10 cellular contexts compared by ENCODE assay signal in genomic region chr18:79986726-79987125, GRCh38. TPM values are rescaled to one million over a fixed set of nuclear protein-coding genes. Genes with fewer than 3 reads are reported as not detected.
DNase-seq lines count a peak whose midpoint lies in the region; ATAC-seq and TF ChIP-seq lines count a peak whose summit lies in the region.
"Had no signal": no experiment of that assay in that cellular context is flagged by ENCODE, and none has a peak within 500 bp of the region (broad histone marks: within the 10 kb centered on the region; RNA-seq: fewer than 3 reads in every experiment).

No MANE protein-coding gene starts in this region.

- TF ChIP-seq RAD21 in SK-N-SH (IDR thresholded peaks at IDR 0.05; ENCODE audit: low read length), result no peak

- H3K4me3 ChIP-seq in SK-N-SH (ENCODE audit: low read depth in 2 of 2, low read length in 1 of 2) (peak overlapping the region; percentile 74 to 97), SU-DHL-6 (ENCODE audit: insufficient read depth, low read length, poor library complexity, severe bottlenecking) (peak overlapping the region; percentile 91), fibroblast of the aortic adventitia (ENCODE audit: low read depth, low read length) (peak overlapping the region; percentile 98), smooth muscle cell (peak overlapping the region; percentile 89)

- WGBS in SK-N-SH (ENCODE audit: low lambda C conversion rate), result 13% methylated on average over 6 of the region's 7 CpGs
- WGBS in smooth muscle cell (ENCODE audit: low lambda C conversion rate), result 62% methylated on average over 7 of the region's 7 CpGs

- H3K79me2 ChIP-seq in SK-N-SH (ENCODE audit: insufficient read depth) (peaks cover 65% of the 10 kb centered on the region), SU-DHL-6 (ENCODE audit: insufficient read depth, low read length) (peaks cover 65% of the 10 kb centered on the region), smooth muscle cell (ENCODE audit: low read depth) (peaks cover 65% of the 10 kb centered on the region)

- H3K9ac ChIP-seq in SK-N-SH (peak overlapping the region; percentile 90), SU-DHL-6 (ENCODE audit: low read length) (peak overlapping the region; percentile 93), smooth muscle cell (ENCODE audit: low read depth) (peak overlapping the region; percentile 81)

- H2AFZ ChIP-seq in SK-N-SH (ENCODE audit: low read depth), result no peak overlapping the region
- no peak overlapping the region for H2AFZ ChIP-seq in SU-DHL-6 (ENCODE audit: low read depth, low read length, severe bottlenecking)
- H2AFZ ChIP-seq in smooth muscle cell (ENCODE audit: low read depth), result no peak overlapping the region

- H3K27ac ChIP-seq in SK-N-SH (ENCODE audit: low read depth in 2 of 2, low read length in 1 of 2) (no peak overlapping the region), SU-DHL-6 (ENCODE audit: low read depth, low read length) (no peak overlapping the region), smooth muscle cell (ENCODE audit: low read depth) (no peak overlapping the region)

- no peaks in the 10 kb centered on the region for H3K9me3 ChIP-seq in SK-N-SH
- H3K9me3 ChIP-seq in SU-DHL-6 (ENCODE audit: insufficient read depth, low read length), result no peaks in the 10 kb centered on the region
- no peaks in the 10 kb centered on the region for H3K9me3 ChIP-seq in smooth muscle cell (replicated peaks; ENCODE audit: low read depth)

- H3K36me3 ChIP-seq in SK-N-SH (replicated peaks in 1 of 2; ENCODE audit: control insufficient read depth in 1 of 2, insufficient read depth in 2 of 2, low read length in 1 of 2) (peaks cover 2 to 21% of the 10 kb centered on the region in 2 experiments), SU-DHL-6 (ENCODE audit: low read length) (peaks cover 3% of the 10 kb centered on the region), smooth muscle cell (ENCODE audit: low read depth) (no peaks in the 10 kb centered on the region)

- no peak for TF ChIP-seq EP300 in SK-N-SH (IDR thresholded peaks at IDR 0.05; ENCODE audit: borderline replicate concordance in 1 of 2, low read depth in 1 of 2, low read length in 1 of 2)

- H3K4me2 ChIP-seq in SK-N-SH (peak overlapping the region; percentile 97), SU-DHL-6 (ENCODE audit: low read depth, low read length, poor library complexity, severe bottlenecking) (peak overlapping the region; percentile 81), smooth muscle cell (peak overlapping the region; percentile 96)

- H4K20me1 ChIP-seq in SK-N-SH (ENCODE audit: insufficient read depth), result peaks cover 58% of the 10 kb centered on the region
- H4K20me1 ChIP-seq in SU-DHL-6 (ENCODE audit: low read depth, low read length), result peaks cover 38% of the 10 kb centered on the region
- H4K20me1 ChIP-seq in smooth muscle cell (ENCODE audit: low read depth), result peaks cover 60% of the 10 kb centered on the region

- H3F3A ChIP-seq in SK-N-SH (replicated peaks; ENCODE audit: insufficient read depth), result peaks cover 14% of the 10 kb centered on the region
- H3F3A ChIP-seq in SU-DHL-6 (ENCODE audit: insufficient read depth), result no peaks in the 10 kb centered on the region
- peaks cover 5% of the 10 kb centered on the region for H3F3A ChIP-seq in smooth muscle cell (ENCODE audit: low read depth)

- H3K27me3 ChIP-seq in SK-N-SH (ENCODE audit: insufficient read depth) (no peaks in the 10 kb centered on the region), SU-DHL-6 (ENCODE audit: low read length) (no peaks in the 10 kb centered on the region), smooth muscle cell (ENCODE audit: low read depth) (no peaks in the 10 kb centered on the region)

- POLR2A ChIA-PET in SK-N-SH (lab: Yijun Ruan, JAX), result no interaction called here

- H3K4me1 ChIP-seq in SK-N-SH (ENCODE audit: control insufficient read depth in 1 of 2, insufficient read depth in 2 of 2, low read depth in 1 of 2, low read length in 1 of 2) (peaks cover 4 to 13% of the 10 kb centered on the region in 2 experiments; a peak in 2 of 4 replicates), smooth muscle cell (ENCODE audit: low read depth) (peaks cover 10% of the 10 kb centered on the region)

- H3K9me2 ChIP-seq in SK-N-SH, result no peaks in the 10 kb centered on the region
- H3K9me2 ChIP-seq in SU-DHL-6 (replicated peaks; ENCODE audit: insufficient read depth, low read length), result no peaks in the 10 kb centered on the region

- CTCF ChIA-PET in SK-N-SH (lab: Yijun Ruan, JAX), result interaction anchor here (0.9 kb wide), 1 partner anchor 57 kb away, joined by 3 read pairs; no protein-coding TSS in a partner anchor

- ATAC-seq in SK-N-SH treated with all-trans-retinoic acid at 6 μM for 48 hours (no peak), GM19463 (IDR thresholded peaks at IDR 0.05; ENCODE audit: unreplicated experiment) (no peak)

- TF ChIP-seq CTCF in SK-N-SH (IDR thresholded peaks at IDR 0.05) (no peak), SU-DHL-6 (IDR thresholded peaks at IDR 0.05; ENCODE audit: insufficient read depth, low read length, poor library complexity, severe bottlenecking) (no peak), fibroblast of the aortic adventitia (IDR thresholded peaks at IDR 0.05; ENCODE audit: insufficient read depth, low read length) (no peak), smooth muscle cell (IDR thresholded peaks at IDR 0.05; ENCODE audit: borderline replicate concordance, insufficient read depth, poor library complexity, severe bottlenecking) (no peak)

- peak; percentile 37 for DNase-seq in SK-N-SH
- no peak for DNase-seq in fibroblast of the aortic adventitia (ENCODE audit: low read depth)
- DNase-seq in smooth muscle cell (lab: John Stamatoyannopoulos, UW; ENCODE audit: unreplicated experiment), result no peak
- no peak for DNase-seq in activated effector memory CD4-positive, alpha-beta T cell treated with Interleukin-2 at 50 U/mL for 16 hours
- DNase-seq in NCI-H1048 (lab: John Stamatoyannopoulos, UW), result no peak
- DNase-seq: AML-193, islet precursor cell had no signal

TF ChIP-seq in SK-N-SH, 30 proteins besides CTCF, POLR2A, EP300 and RAD21 (continues in another document):
- TF ChIP-seq RFX5 (IDR thresholded peaks at IDR 0.05; ENCODE audit: low read length) (no peak), FOSL2 (IDR thresholded peaks at IDR 0.05; ENCODE audit: borderline replicate concordance, low read depth) (no peak), NFIC (IDR thresholded peaks at IDR 0.05; ENCODE audit: borderline replicate concordance) (no peak), MEF2A (IDR thresholded peaks at IDR 0.05; ENCODE audit: borderline replicate concordance, low read depth) (no peak), FOXJ3 (CRISPR knock-in tag; IDR thresholded peaks at IDR 0.05) (no peak), TAF1 (IDR thresholded peaks at IDR 0.05; ENCODE audit: borderline replicate concordance, low read depth, low read length) (no peak), USF1 (IDR thresholded peaks at IDR 0.05; ENCODE audit: borderline replicate concordance, low read depth) (no peak), GABPA (IDR thresholded peaks at IDR 0.05; ENCODE audit: low read depth) (no peak)

TF ChIP-seq in SK-N-SH treated with all-trans-retinoic acid at 6 μM for 48 hours, 23 proteins besides CTCF, POLR2A, EP300 and RAD21 (continues in another document):
- no peak for TF ChIP-seq ESRRG (CRISPR knock-in tag; IDR thresholded peaks at IDR 0.05)
- no peak for TF ChIP-seq ZFP3 (CRISPR knock-in tag; IDR thresholded peaks at IDR 0.05)
- no peak for TF ChIP-seq TOX (CRISPR knock-in tag; IDR thresholded peaks at IDR 0.05; ENCODE audit: borderline replicate concordance)
- no peak for TF ChIP-seq PPARA (CRISPR knock-in tag; IDR thresholded peaks at IDR 0.05; ENCODE audit: borderline replicate concordance)
- no peak for TF ChIP-seq ZFP30 (CRISPR knock-in tag; IDR thresholded peaks at IDR 0.05)
- TF ChIP-seq CREB5 (CRISPR knock-in tag; IDR thresholded peaks at IDR 0.05; ENCODE audit: low read depth), result no peak
- no peak for TF ChIP-seq TCF4 (CRISPR knock-in tag; IDR thresholded peaks at IDR 0.05; ENCODE audit: borderline replicate concordance)
- no peak for TF ChIP-seq ZNF70 (CRISPR knock-in tag; IDR thresholded peaks at IDR 0.05)
- no peak for TF ChIP-seq ARNTL (CRISPR knock-in tag; IDR thresholded peaks at IDR 0.05; ENCODE audit: borderline replicate concordance, low read depth)
- TF ChIP-seq BACH2 (CRISPR knock-in tag; IDR thresholded peaks at IDR 0.05; ENCODE audit: borderline replicate concordance), result no peak

RNA-seq across cellular contexts. Expression of gene TXNL4A, which starts 1.6 kb away (rescaled TPM):
- polyA plus RNA-seq in SK-N-SH (2012; rRNA removed), result 86.9 and 158 TPM in 2 replicates
- 140 and 195 TPM in 2 replicates for polyA plus RNA-seq in SK-N-SH (2012; cell fraction: cytosol; rRNA removed)
- polyA plus RNA-seq in SK-N-SH (2012; cell fraction: nucleus; rRNA removed), result 45.0 and 80.6 TPM in 2 replicates
- 54.6 and 62.2 TPM in 2 replicates for total RNA-seq in fibroblast of the aortic adventitia (ENCODE audit: low replicate concordance)
- total RNA-seq in smooth muscle cell, result 61.1 and 62.2 TPM in 2 replicates
- 243 and 254 TPM in 2 replicates for polyA plus RNA-seq in smooth muscle cell

RNA-seq across cellular contexts. Expression of gene HSBP1L1, which starts 22.3 kb away (rescaled TPM):
- 7.4 and 8.4 TPM in 2 replicates for polyA plus RNA-seq in SK-N-SH (2012; rRNA removed)
- polyA plus RNA-seq in SK-N-SH (2012; cell fraction: cytosol; rRNA removed), result 7.3 and 7.6 TPM in 2 replicates
- polyA plus RNA-seq in SK-N-SH (2012; cell fraction: nucleus; rRNA removed), result 14.9 and 16.5 TPM in 2 replicates
- 2.5 and 7.2 TPM in 2 replicates for total RNA-seq in fibroblast of the aortic adventitia (ENCODE audit: low replicate concordance)
- 11.8 and 24.6 TPM in 2 replicates for total RNA-seq in smooth muscle cell
- 12.4 and 23.5 TPM in 2 replicates for polyA plus RNA-seq in smooth muscle cell

RNA-seq across cellular contexts. Expression of gene SLC66A2, which starts 35.3 kb away (rescaled TPM):
- 14.5 and 14.9 TPM in 2 replicates for polyA plus RNA-seq in SK-N-SH (2012; rRNA removed)
- 6.8 and 12.3 TPM in 2 replicates for polyA plus RNA-seq in SK-N-SH (2012; cell fraction: cytosol; rRNA removed)
- 16.8 and 17.5 TPM in 2 replicates for polyA plus RNA-seq in SK-N-SH (2012; cell fraction: nucleus; rRNA removed)
- 15.6 and 24.6 TPM in 2 replicates for total RNA-seq in fibroblast of the aortic adventitia (ENCODE audit: low replicate concordance)
- total RNA-seq in smooth muscle cell, result 21.2 and 23.6 TPM in 2 replicates
- polyA plus RNA-seq in smooth muscle cell, result 37.2 and 37.9 TPM in 2 replicates

RNA-seq across cellular contexts. Expression of gene RBFA, which starts 47.5 kb away (rescaled TPM):
- polyA plus RNA-seq in SK-N-SH (2012; rRNA removed), result 51.4 and 57.6 TPM in 2 replicates
- polyA plus RNA-seq in SK-N-SH (2012; cell fraction: cytosol; rRNA removed), result 49.3 TPM in 2 replicates
- 87.7 and 88.3 TPM in 2 replicates for polyA plus RNA-seq in SK-N-SH (2012; cell fraction: nucleus; rRNA removed)
- total RNA-seq in fibroblast of the aortic adventitia (ENCODE audit: low replicate concordance), result 17.6 and 20.1 TPM in 2 replicates
- total RNA-seq in smooth muscle cell, result 15.0 and 16.3 TPM in 2 replicates
- polyA plus RNA-seq in smooth muscle cell, result 15.5 and 15.7 TPM in 2 replicates
